In the genomic region with DNA sequence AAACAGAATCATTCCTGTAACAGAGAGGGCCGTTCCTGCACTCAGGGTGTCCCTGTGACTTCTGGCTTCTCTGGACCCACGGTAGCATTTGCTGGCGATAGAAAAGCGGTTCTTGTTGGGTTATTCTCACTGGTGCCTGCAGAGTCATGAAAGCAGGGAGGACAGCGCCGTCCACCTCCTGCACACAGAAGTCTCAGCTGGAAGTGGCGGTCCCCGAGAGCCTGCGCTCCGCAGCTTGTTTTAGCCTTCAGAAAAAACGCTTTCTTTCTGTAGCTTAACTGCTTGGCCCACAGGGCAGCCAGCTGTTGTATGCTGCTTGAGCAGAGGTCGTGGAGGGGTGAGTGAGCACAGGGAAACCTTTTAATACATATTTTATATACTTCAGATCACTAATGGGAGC, we compare ENCODE assay signal across 17 cellular contexts.
"Had no signal": no experiment of that assay in that cellular context is flagged by ENCODE, and none has a peak within 500 bp of the region (broad histone marks: within the 10 kb centered on the region; RNA-seq: fewer than 3 reads in every experiment).

No MANE protein-coding gene starts in this region.

- FAIRE-seq: endothelial cell of umbilical vein had no signal

- H3K36me3 ChIP-seq: cardiac muscle cell, colonic mucosa, heart left ventricle, right atrium auricular region, stomach, upper lobe of left lung had no signal

- H3K4me3 ChIP-seq: cardiac muscle cell, colonic mucosa, heart left ventricle, right atrium auricular region, stomach, testis, upper lobe of left lung had no signal

- H3K4me1 ChIP-seq: colonic mucosa, heart left ventricle, right atrium auricular region, stomach, upper lobe of left lung had no signal

- H3K27ac Mint-ChIP-seq: activated CD4-positive, alpha-beta memory T cell treated with anti-CD3 and anti-CD28 coated beads for 36 hours; activated CD8-positive, alpha-beta memory T cell treated with anti-CD3 and anti-CD28 coated beads, Interleukin-2, amount 10 ng/mL, durations not matched to agents 7 days and 5 days; activated T-cell treated with anti-CD3 and anti-CD28 coated beads, Interleukin-2, amount 50 U/mL, for 24 hours; immature natural killer cell had no signal

- H3K27me3 ChIP-seq: cardiac muscle cell, colonic mucosa, heart left ventricle, right atrium auricular region, stomach, testis, upper lobe of left lung had no signal

- ATAC-seq: activated CD8-positive, alpha-beta memory T cell treated with anti-CD3 and anti-CD28 coated beads, Interleukin-2, amount 10 ng/mL, durations not matched to agents 7 days and 5 days; heart left ventricle had no signal

- H3K36me3 Mint-ChIP-seq: activated CD4-positive, alpha-beta memory T cell treated with anti-CD3 and anti-CD28 coated beads for 36 hours; activated CD8-positive, alpha-beta memory T cell treated with anti-CD3 and anti-CD28 coated beads, Interleukin-2, amount 10 ng/mL, durations not matched to agents 7 days and 5 days; immature natural killer cell had no signal

- H3K27ac ChIP-seq: cardiac muscle cell, colonic mucosa, heart left ventricle, right atrium auricular region, stomach, testis, upper lobe of left lung had no signal

- H3K27me3 Mint-ChIP-seq: activated CD4-positive, alpha-beta memory T cell treated with anti-CD3 and anti-CD28 coated beads for 36 hours; activated CD8-positive, alpha-beta memory T cell treated with anti-CD3 and anti-CD28 coated beads, Interleukin-2, amount 10 ng/mL, durations not matched to agents 7 days and 5 days; activated T-cell treated with anti-CD3 and anti-CD28 coated beads, Interleukin-2, amount 50 U/mL, for 24 hours had no signal

- H3K4me3 Mint-ChIP-seq: activated CD4-positive, alpha-beta memory T cell treated with anti-CD3 and anti-CD28 coated beads for 36 hours; activated CD8-positive, alpha-beta memory T cell treated with anti-CD3 and anti-CD28 coated beads, Interleukin-2, amount 10 ng/mL, durations not matched to agents 7 days and 5 days; activated T-cell treated with anti-CD3 and anti-CD28 coated beads, Interleukin-2, amount 50 U/mL, for 24 hours; immature natural killer cell had no signal

- H3K4me1 Mint-ChIP-seq: activated CD8-positive, alpha-beta memory T cell treated with anti-CD3 and anti-CD28 coated beads, Interleukin-2, amount 10 ng/mL, durations not matched to agents 7 days and 5 days; immature natural killer cell had no signal

- H3K9me3 ChIP-seq: colonic mucosa, heart left ventricle, right atrium auricular region, stomach, testis, upper lobe of left lung had no signal

- DNase-seq: activated CD4-positive, alpha-beta memory T cell treated with anti-CD3 and anti-CD28 coated beads for 36 hours; activated CD4-positive, alpha-beta T cell treated with anti-CD3 and anti-CD28 coated beads for 1 hour; activated CD8-positive, alpha-beta memory T cell treated with anti-CD3 and anti-CD28 coated beads, Interleukin-2, amount 10 ng/mL, durations not matched to agents 7 days and 5 days; activated effector memory CD4-positive, alpha-beta T cell treated with Interleukin-2 at 50 U/mL for 16 hours; activated naive CD4-positive, alpha-beta T cell treated with anti-CD3 and anti-CD28 coated beads, Interleukin-2, amount 50 U/mL, for 16 hours; activated T-cell treated with anti-CD3 and anti-CD28 coated beads, Interleukin-2, amount 50 U/mL, for 24 hours; colonic mucosa; foreskin melanocyte; heart left ventricle; immature natural killer cell; stomach; T1000; testis; upper lobe of left lung had no signal
